ENCODE assay signal across 25 cellular contexts in the genomic region with DNA sequence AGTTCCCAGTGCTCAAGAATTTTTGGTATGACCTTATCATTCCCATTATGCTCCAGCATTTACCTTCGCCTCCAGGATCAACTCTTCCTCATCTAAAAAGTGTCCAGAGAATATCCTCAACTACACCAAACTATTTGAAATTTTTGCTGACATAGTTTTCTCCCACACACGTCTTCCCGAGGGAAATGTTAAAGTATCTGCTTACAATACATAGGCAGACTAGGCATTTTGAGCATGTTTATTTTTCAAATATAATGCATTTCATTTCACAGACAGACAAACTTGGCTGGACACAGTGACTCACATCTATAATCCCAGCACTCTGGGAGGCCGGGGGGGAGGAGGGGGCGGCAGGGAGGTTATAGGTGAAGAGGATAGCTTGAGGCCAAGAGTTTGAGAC.
"Had no signal": no experiment of that assay in that cellular context is flagged by ENCODE, and none has a peak within 500 bp of the region (broad histone marks: within the 10 kb centered on the region; RNA-seq: fewer than 3 reads in every experiment).

No MANE protein-coding gene starts in this region.

- H3K27ac Mint-ChIP-seq: activated CD4-positive, alpha-beta memory T cell treated with anti-CD3 and anti-CD28 coated beads, Interleukin-2, amount 10 ng/mL, durations not matched to agents 7 days and 5 days; activated CD4-positive, alpha-beta T cell treated with anti-CD3 and anti-CD28 coated beads, Interleukin-2, amount 10 ng/mL, durations not matched to agents 24 days and 14 days; activated naive CD4-positive, alpha-beta T cell treated with anti-CD3 and anti-CD28 coated beads, Interleukin-2, amount 10 ng/mL, durations not matched to agents 7 days and 5 days; activated naive CD8-positive, alpha-beta T cell treated with anti-CD3 and anti-CD28 coated beads, Interleukin-2, amount 50 U/mL, for 24 hours; activated T-cell treated with anti-CD3 and anti-CD28 coated beads, Interleukin-2, amount 50 U/mL, for 72 hours; dendritic cell treated with granulocyte-macrophage colony-stimulating factor and Interleukin-4, amounts not matched to agents 40 ng/mL and 50 ng/mL, for 4 days; naive thymus-derived CD8-positive, alpha-beta T cell; stimulated activated effector memory CD8-positive, alpha-beta T cell treated with anti-CD3 and anti-CD28 coated beads, Interleukin-12 subunit alpha, Interleukin-12 subunit beta, amount 100 ng/mL, for 72 hours; stimulated activated naive CD8-positive, alpha-beta T cell treated with anti-CD3 and anti-CD28 coated beads, Interleukin-15, amount 100 ng/mL, for 72 hours; T-cell; T-helper 2 cell treated with Interferon-gamma antibody and Interleukin-4, amounts not matched to agents 5 μg/mL and 100 μg/mL, for 36 hours had no signal

- H3K27ac ChIP-seq: cardiac muscle cell, foreskin keratinocyte, lower lobe of right lung, skin epidermis, tibial artery, VCaP had no signal

- FAIRE-seq: endometrium had no signal

- DNase-seq: activated CD4-positive, alpha-beta memory T cell treated with anti-CD3 and anti-CD28 coated beads, Interleukin-2, amount 10 ng/mL, durations not matched to agents 7 days and 5 days; activated CD4-positive, alpha-beta T cell treated with anti-CD3 and anti-CD28 coated beads, Interleukin-2, amount 10 ng/mL, durations not matched to agents 24 days and 14 days; activated effector memory CD4-positive, alpha-beta T cell treated with Interleukin-2 at 50 U/mL for 16 hours; activated naive CD4-positive, alpha-beta T cell treated with anti-CD3 and anti-CD28 coated beads, Interleukin-2, amount 10 ng/mL, durations not matched to agents 7 days and 5 days; activated naive CD8-positive, alpha-beta T cell treated with anti-CD3 and anti-CD28 coated beads, Interleukin-2, amount 50 U/mL, for 24 hours; activated T-cell treated with anti-CD3 and anti-CD28 coated beads, Interleukin-2, amount 50 U/mL, for 72 hours; aorta; effector CD4-positive, alpha-beta T cell; foreskin keratinocyte; lower lobe of right lung; naive thymus-derived CD8-positive, alpha-beta T cell; right cardiac atrium; stimulated activated CD4-positive, alpha-beta T cell treated with anti-CD3 and anti-CD28 coated beads, Interleukin-2, amount 100 ng/mL, for 24 hours; stimulated activated naive CD8-positive, alpha-beta T cell treated with anti-CD3 and anti-CD28 coated beads, Interleukin-15, amount 100 ng/mL, for 72 hours; T-cell; tibial artery had no signal

- H3K27me3 Mint-ChIP-seq: activated CD4-positive, alpha-beta T cell treated with anti-CD3 and anti-CD28 coated beads, Interleukin-2, amount 10 ng/mL, durations not matched to agents 24 days and 14 days; dendritic cell treated with granulocyte-macrophage colony-stimulating factor and Interleukin-4, amounts not matched to agents 40 ng/mL and 50 ng/mL, for 4 days; stimulated activated naive CD8-positive, alpha-beta T cell treated with anti-CD3 and anti-CD28 coated beads, Interleukin-15, amount 100 ng/mL, for 72 hours; T-cell had no signal

- H3K4me3 ChIP-seq: cardiac muscle cell, lower lobe of right lung, skin epidermis, tibial artery had no signal

- H3K36me3 ChIP-seq: cardiac muscle cell, lower lobe of right lung, tibial artery had no signal

- H3K27me3 ChIP-seq: cardiac muscle cell, foreskin keratinocyte, tibial artery had no signal

- H3K9me3 Mint-ChIP-seq: activated CD4-positive, alpha-beta memory T cell treated with anti-CD3 and anti-CD28 coated beads, Interleukin-2, amount 10 ng/mL, durations not matched to agents 7 days and 5 days; activated CD4-positive, alpha-beta T cell treated with anti-CD3 and anti-CD28 coated beads, Interleukin-2, amount 10 ng/mL, durations not matched to agents 24 days and 14 days; activated naive CD4-positive, alpha-beta T cell treated with anti-CD3 and anti-CD28 coated beads, Interleukin-2, amount 10 ng/mL, durations not matched to agents 7 days and 5 days; activated naive CD8-positive, alpha-beta T cell treated with anti-CD3 and anti-CD28 coated beads, Interleukin-2, amount 50 U/mL, for 24 hours; activated T-cell treated with anti-CD3 and anti-CD28 coated beads, Interleukin-2, amount 50 U/mL, for 72 hours; dendritic cell treated with granulocyte-macrophage colony-stimulating factor and Interleukin-4, amounts not matched to agents 40 ng/mL and 50 ng/mL, for 4 days; naive thymus-derived CD8-positive, alpha-beta T cell; stimulated activated effector memory CD8-positive, alpha-beta T cell treated with anti-CD3 and anti-CD28 coated beads, Interleukin-12 subunit alpha, Interleukin-12 subunit beta, amount 100 ng/mL, for 72 hours; stimulated activated naive CD8-positive, alpha-beta T cell treated with anti-CD3 and anti-CD28 coated beads, Interleukin-15, amount 100 ng/mL, for 72 hours; T-cell; T-helper 2 cell treated with Interferon-gamma antibody and Interleukin-4, amounts not matched to agents 5 μg/mL and 100 μg/mL, for 36 hours had no signal

- H3K4me1 ChIP-seq: foreskin keratinocyte, lower lobe of right lung, tibial artery had no signal

- H3K36me3 Mint-ChIP-seq: activated naive CD4-positive, alpha-beta T cell treated with anti-CD3 and anti-CD28 coated beads, Interleukin-2, amount 10 ng/mL, durations not matched to agents 7 days and 5 days; naive thymus-derived CD8-positive, alpha-beta T cell; stimulated activated effector memory CD8-positive, alpha-beta T cell treated with anti-CD3 and anti-CD28 coated beads, Interleukin-12 subunit alpha, Interleukin-12 subunit beta, amount 100 ng/mL, for 72 hours; T-cell had no signal

- H3K9me3 ChIP-seq: lower lobe of right lung, tibial artery had no signal

- H3K4me1 Mint-ChIP-seq: activated CD4-positive, alpha-beta memory T cell treated with anti-CD3 and anti-CD28 coated beads, Interleukin-2, amount 10 ng/mL, durations not matched to agents 7 days and 5 days; activated CD4-positive, alpha-beta T cell treated with anti-CD3 and anti-CD28 coated beads, Interleukin-2, amount 10 ng/mL, durations not matched to agents 24 days and 14 days; activated naive CD4-positive, alpha-beta T cell treated with anti-CD3 and anti-CD28 coated beads, Interleukin-2, amount 10 ng/mL, durations not matched to agents 7 days and 5 days; activated naive CD8-positive, alpha-beta T cell treated with anti-CD3 and anti-CD28 coated beads, Interleukin-2, amount 50 U/mL, for 24 hours; naive thymus-derived CD8-positive, alpha-beta T cell; stimulated activated effector memory CD8-positive, alpha-beta T cell treated with anti-CD3 and anti-CD28 coated beads, Interleukin-12 subunit alpha, Interleukin-12 subunit beta, amount 100 ng/mL, for 72 hours; stimulated activated naive CD8-positive, alpha-beta T cell treated with anti-CD3 and anti-CD28 coated beads, Interleukin-15, amount 100 ng/mL, for 72 hours; T-cell had no signal

- H3K4me3 Mint-ChIP-seq: activated CD4-positive, alpha-beta memory T cell treated with anti-CD3 and anti-CD28 coated beads, Interleukin-2, amount 10 ng/mL, durations not matched to agents 7 days and 5 days; activated CD4-positive, alpha-beta T cell treated with anti-CD3 and anti-CD28 coated beads, Interleukin-2, amount 10 ng/mL, durations not matched to agents 24 days and 14 days; activated naive CD4-positive, alpha-beta T cell treated with anti-CD3 and anti-CD28 coated beads, Interleukin-2, amount 10 ng/mL, durations not matched to agents 7 days and 5 days; activated naive CD8-positive, alpha-beta T cell treated with anti-CD3 and anti-CD28 coated beads, Interleukin-2, amount 50 U/mL, for 24 hours; activated T-cell treated with anti-CD3 and anti-CD28 coated beads, Interleukin-2, amount 50 U/mL, for 72 hours; dendritic cell treated with granulocyte-macrophage colony-stimulating factor and Interleukin-4, amounts not matched to agents 40 ng/mL and 50 ng/mL, for 4 days; naive thymus-derived CD8-positive, alpha-beta T cell; stimulated activated effector memory CD8-positive, alpha-beta T cell treated with anti-CD3 and anti-CD28 coated beads, Interleukin-12 subunit alpha, Interleukin-12 subunit beta, amount 100 ng/mL, for 72 hours; stimulated activated naive CD8-positive, alpha-beta T cell treated with anti-CD3 and anti-CD28 coated beads, Interleukin-15, amount 100 ng/mL, for 72 hours; T-cell; T-helper 2 cell treated with Interferon-gamma antibody and Interleukin-4, amounts not matched to agents 5 μg/mL and 100 μg/mL, for 36 hours had no signal

- ATAC-seq: activated CD4-positive, CD25-positive, alpha-beta regulatory T cell treated with anti-CD3 and anti-CD28 coated beads, Interleukin-2, amount 50 U/mL, for 24 hours; activated naive CD8-positive, alpha-beta T cell treated with anti-CD3 and anti-CD28 coated beads, Interleukin-2, amount 50 U/mL, for 24 hours; activated T-cell treated with anti-CD3 and anti-CD28 coated beads, Interleukin-2, amount 50 U/mL, for 72 hours; foreskin keratinocyte; left lobe of liver; lower lobe of right lung; naive thymus-derived CD8-positive, alpha-beta T cell; right cardiac atrium; stimulated activated effector memory CD8-positive, alpha-beta T cell treated with anti-CD3 and anti-CD28 coated beads, Interleukin-12 subunit alpha, Interleukin-12 subunit beta, amount 100 ng/mL, for 72 hours; stimulated activated naive CD8-positive, alpha-beta T cell treated with anti-CD3 and anti-CD28 coated beads, Interleukin-15, amount 100 ng/mL, for 72 hours; T-cell had no signal
